ENCODE assay signal across 3 cellular contexts in the genomic region with DNA sequence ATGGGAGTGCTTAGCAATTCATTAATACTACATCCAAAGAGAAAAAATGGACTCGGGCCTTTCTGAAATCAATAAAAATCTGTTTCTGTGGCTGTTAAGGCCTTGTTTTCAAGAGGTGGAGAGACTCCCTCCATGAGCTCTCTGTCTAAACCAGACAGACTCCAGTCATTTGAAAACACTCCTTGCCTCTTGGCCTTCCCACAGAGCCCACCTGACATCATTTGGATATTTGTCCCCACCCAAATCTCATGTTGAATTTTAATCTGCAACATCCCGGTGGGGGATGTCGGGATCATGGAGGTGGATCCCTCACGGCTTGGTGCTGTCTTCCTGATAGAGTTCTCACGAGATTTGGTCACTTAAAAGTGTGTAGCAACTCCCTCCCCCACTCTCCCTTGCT.
"Had no signal": no experiment of that assay in that cellular context is flagged by ENCODE, and none has a peak within 500 bp of the region (broad histone marks: within the 10 kb centered on the region; RNA-seq: fewer than 3 reads in every experiment).

No MANE protein-coding gene starts in this region.

- H3K4me3 ChIP-seq: GM12878 had no signal

- DNase-seq: GDM1, GF-D8 had no signal
